ENCODE assay signal across 13 cellular contexts in the genomic region with DNA sequence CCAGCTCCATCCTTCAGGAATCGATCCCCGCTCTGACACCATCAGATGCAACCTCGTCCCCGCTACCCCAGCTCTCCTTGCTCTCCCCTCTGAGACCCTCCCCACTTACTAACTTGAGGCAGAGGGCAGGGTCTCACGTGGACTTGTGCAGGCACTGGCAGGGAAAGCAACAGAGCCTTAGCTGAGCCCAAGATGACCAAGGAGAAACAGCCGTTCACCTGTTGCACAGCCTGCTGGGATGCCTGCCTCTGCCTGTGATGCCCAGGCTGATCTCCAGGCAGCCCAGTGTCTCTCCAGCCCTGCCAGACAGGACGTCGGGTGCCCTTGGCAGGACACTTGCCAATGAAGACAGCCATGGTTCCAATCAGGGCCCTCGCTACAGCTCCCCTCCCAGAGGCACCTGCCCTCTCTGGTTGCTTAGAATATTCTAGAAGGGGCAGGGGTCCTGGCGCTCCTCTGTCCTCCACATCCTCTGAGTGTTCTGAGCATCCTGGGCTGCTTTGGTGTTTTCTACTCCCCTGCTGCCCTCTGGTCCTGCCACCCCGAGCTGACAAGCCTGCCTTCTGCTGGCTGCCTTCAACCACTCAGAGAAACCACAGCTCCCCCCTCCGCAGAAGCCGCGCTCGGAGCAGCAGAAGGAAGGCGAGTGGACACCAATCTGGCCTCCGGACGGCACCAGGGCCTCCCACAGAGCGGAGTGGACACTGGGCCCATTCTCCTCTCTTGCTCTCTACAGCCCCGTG. TPM values are rescaled to one million over a fixed set of nuclear protein-coding genes. Genes with fewer than 3 reads are reported as not detected.
A peak's percentile ranks its signal among the peaks of the same experiment; 100 is the strongest.
DNase-seq lines count a peak whose midpoint lies in the region; ATAC-seq and TF ChIP-seq lines count a peak whose summit lies in the region.
"Had no signal": no experiment of that assay in that cellular context is flagged by ENCODE, and none has a peak within 500 bp of the region (broad histone marks: within the 10 kb centered on the region; RNA-seq: fewer than 3 reads in every experiment).

No MANE protein-coding gene starts in this region.

- peaks cover 39 to 60% (median 55%) of the 10 kb centered on the region in 4 donors for H3K4me1 ChIP-seq in upper lobe of left lung

- ATAC-seq in left ventricle myocardium superior (peak; percentile 23), upper lobe of left lung (ENCODE audit: low FRiP score in 2 of 2) (peak in 1 of 2 donors; percentile 12), HG02852 (IDR thresholded peaks at IDR 0.05; ENCODE audit: unreplicated experiment) (no peak)
- ATAC-seq: PC-3 had no signal

- TF ChIP-seq EP300 in upper lobe of left lung (IDR thresholded peaks at IDR 0.05): no peak

- peak overlapping the region; percentile 60 for H3K27ac Mint-ChIP-seq in osteocyte (ENCODE audit: unreplicated experiment)

- peaks cover 65% of the 10 kb centered on the region for H3K4me1 Mint-ChIP-seq in osteocyte (ENCODE audit: unreplicated experiment)

- no peaks in the 10 kb centered on the region for H3K9me3 Mint-ChIP-seq in osteocyte (ENCODE audit: unreplicated experiment)

- H3K4me3 ChIP-seq in upper lobe of left lung: no peak overlapping the region

- peaks cover 22% of the 10 kb centered on the region for H3K36me3 Mint-ChIP-seq in osteocyte (ENCODE audit: unreplicated experiment)

- H3K27me3 ChIP-seq in upper lobe of left lung: no peaks in the 10 kb centered on the region

- no peaks in the 10 kb centered on the region for H3K27me3 Mint-ChIP-seq in osteocyte (ENCODE audit: unreplicated experiment)

- peak overlapping the region in 3 of 4 donors; percentile 37 to 62 (median 61) for H3K27ac ChIP-seq in upper lobe of left lung
- H3K27ac ChIP-seq: epithelial cell of prostate had no signal

- peaks cover 0 to 7% (median 2%) of the 10 kb centered on the region in 4 donors for H3K36me3 ChIP-seq in upper lobe of left lung

- intact Hi-C loops in left ventricle myocardium superior (cut with micrococcal nuclease): no loop called here

- WGBS in upper lobe of left lung, 2 donors: 89 to 95% methylated on average over 17 to 18 of the region's 20 CpGs

- TF ChIP-seq CTCF in osteocyte (IDR thresholded peaks at IDR 0.05) (no peak), upper lobe of left lung (IDR thresholded peaks at IDR 0.05) (no peak)

- TF ChIP-seq POLR2A in upper lobe of left lung (IDR thresholded peaks at IDR 0.05): no peak

- DNase-seq in astrocyte of the hippocampus (ENCODE audit: low read depth, low spot score) (peak; percentile 53), left ventricle myocardium superior (no peak), osteocyte (ENCODE audit: extremely low spot score, unreplicated experiment) (no peak), upper lobe of left lung (no peak), EL (no peak), NCI-H146 treated with DMSO at 0.1 percent for 48 hours (lab: John Stamatoyannopoulos, UW; ENCODE audit: unreplicated experiment) (no peak)
- DNase-seq: Calu3, H7, PC-3 had no signal

- no peaks in the 10 kb centered on the region for H3K9me3 ChIP-seq in upper lobe of left lung

- no peak overlapping the region for H3K4me3 Mint-ChIP-seq in osteocyte (ENCODE audit: unreplicated experiment)

RNA-seq across cellular contexts. Expression of a gene that starts 6.7 kb away (rescaled TPM):
- total RNA-seq in left ventricle myocardium superior: 0.79 TPM
- 7.3 and 9.2 TPM in 2 replicates for total RNA-seq in osteocyte
- 10 to 100 TPM in 2 of 6 donors, 1 to 10 TPM in 4; 2.6 to 61.8 (median 4.2) TPM for total RNA-seq in upper lobe of left lung
- total RNA-seq: activated CD8-positive, alpha-beta memory T cell treated with anti-CD3 and anti-CD28 coated beads for 36 hours; T-helper 2 cell treated with Interferon-gamma antibody and Interleukin-4, amounts not matched to agents 100 ng/mL and 5 ng/mL, for 36 hours had no signal

RNA-seq across cellular contexts. Expression of a gene that starts 28.9 kb away (rescaled TPM):
- total RNA-seq in left ventricle myocardium superior (132 TPM), osteocyte (1,096 and 1,211 TPM in 2 replicates), upper lobe of left lung (100 to 1,000 TPM in 4 of 6 donors, 10 to 100 TPM in 2; 60.8 to 313 (median 145) TPM)

RNA-seq across cellular contexts. Expression of a gene that starts 55.6 kb away (rescaled TPM):
- total RNA-seq in left ventricle myocardium superior (24.7 TPM), osteocyte (56.2 and 66.7 TPM in 2 replicates), upper lobe of left lung (10 to 100 TPM; 31.1 to 76.5 (median 55.4) TPM)
